2 cellular contexts compared by ENCODE assay signal in the genomic region with DNA sequence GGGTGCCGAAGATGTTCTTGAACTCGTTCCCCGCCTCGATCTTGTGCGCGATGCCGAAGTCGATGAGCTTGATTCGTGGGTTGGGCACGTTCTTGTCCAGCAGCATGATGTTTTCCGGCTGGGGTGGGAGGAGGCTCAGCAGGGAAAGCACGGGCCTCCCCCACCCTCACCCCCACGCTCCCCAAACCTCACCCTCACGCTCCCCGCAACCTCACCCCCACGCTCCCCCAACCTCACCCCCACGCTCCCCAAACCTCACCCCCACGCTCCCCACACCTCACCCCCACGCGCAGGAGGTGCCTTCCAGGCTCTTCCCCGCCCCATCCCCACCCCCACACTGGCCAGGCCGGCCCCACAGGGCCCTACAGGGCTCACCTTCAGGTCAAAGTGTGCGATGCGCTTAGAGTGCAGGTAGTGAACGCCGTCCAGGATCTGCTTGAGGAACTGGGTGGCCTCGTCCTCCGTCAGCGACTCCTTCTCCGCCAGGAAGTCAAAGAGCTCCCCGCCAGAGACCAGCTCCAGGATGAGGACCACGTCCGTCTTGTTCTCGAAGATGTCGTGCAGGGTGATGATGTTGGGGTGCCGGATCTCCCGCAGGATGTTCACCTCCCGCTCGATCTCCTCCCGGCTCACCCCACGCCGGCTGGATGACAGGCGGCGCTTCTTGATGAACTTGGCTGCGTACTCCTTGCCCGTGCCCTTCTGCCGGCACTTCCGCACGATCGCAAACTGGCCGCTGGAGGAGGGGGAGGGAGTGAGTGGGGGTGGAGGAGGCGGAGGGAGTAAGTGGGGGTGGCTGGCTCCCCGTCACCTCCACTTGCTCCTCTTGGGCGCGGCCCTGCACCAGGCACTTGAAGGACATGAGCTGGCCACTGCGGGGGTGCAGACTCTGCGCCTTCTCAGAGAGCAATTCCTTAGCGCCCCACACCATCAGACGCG.
TF ChIP-seq lines count a peak whose summit lies in the region.

No MANE protein-coding gene starts in this region.

TF ChIP-seq in HEK293, 187 proteins besides CTCF, POLR2A, EP300 and RAD21 (continued from another document):
- TF ChIP-seq, protein P1, sequence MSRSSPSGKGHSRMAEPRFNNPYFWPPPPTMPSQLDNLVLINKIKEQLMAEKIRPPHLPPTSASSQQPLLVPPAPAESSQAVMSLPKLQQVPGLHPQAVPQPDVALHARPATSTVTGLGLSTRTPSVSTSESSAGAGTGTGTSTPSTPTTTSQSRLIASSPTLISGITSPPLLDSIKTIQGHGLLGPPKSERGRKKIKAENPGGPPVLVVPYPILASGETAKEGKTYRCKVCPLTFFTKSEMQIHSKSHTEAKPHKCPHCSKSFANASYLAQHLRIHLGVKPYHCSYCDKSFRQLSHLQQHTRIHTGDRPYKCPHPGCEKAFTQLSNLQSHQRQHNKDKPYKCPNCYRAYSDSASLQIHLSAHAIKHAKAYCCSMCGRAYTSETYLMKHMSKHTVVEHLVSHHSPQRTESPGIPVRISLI (tag by site-specific recombination; IDR thresholded peaks at IDR 0.05): no peak
TF ChIP-seq in HEK293: peak in this region for 1.

TF ChIP-seq in WTC11, 78 proteins besides CTCF, POLR2A, EP300 and RAD21 (continued from another document):
- TF ChIP-seq, protein P2, sequence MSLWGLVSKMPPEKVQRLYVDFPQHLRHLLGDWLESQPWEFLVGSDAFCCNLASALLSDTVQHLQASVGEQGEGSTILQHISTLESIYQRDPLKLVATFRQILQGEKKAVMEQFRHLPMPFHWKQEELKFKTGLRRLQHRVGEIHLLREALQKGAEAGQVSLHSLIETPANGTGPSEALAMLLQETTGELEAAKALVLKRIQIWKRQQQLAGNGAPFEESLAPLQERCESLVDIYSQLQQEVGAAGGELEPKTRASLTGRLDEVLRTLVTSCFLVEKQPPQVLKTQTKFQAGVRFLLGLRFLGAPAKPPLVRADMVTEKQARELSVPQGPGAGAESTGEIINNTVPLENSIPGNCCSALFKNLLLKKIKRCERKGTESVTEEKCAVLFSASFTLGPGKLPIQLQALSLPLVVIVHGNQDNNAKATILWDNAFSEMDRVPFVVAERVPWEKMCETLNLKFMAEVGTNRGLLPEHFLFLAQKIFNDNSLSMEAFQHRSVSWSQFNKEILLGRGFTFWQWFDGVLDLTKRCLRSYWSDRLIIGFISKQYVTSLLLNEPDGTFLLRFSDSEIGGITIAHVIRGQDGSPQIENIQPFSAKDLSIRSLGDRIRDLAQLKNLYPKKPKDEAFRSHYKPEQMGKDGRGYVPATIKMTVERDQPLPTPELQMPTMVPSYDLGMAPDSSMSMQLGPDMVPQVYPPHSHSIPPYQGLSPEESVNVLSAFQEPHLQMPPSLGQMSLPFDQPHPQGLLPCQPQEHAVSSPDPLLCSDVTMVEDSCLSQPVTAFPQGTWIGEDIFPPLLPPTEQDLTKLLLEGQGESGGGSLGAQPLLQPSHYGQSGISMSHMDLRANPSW (CRISPR knock-in tag; conservative IDR thresholded peaks at IDR 0.05; ENCODE audit: low read depth): no peak
- TF ChIP-seq NR1H2 (CRISPR knock-in tag; IDR thresholded peaks at IDR 0.05) (no peak), RELA (CRISPR knock-in tag; IDR thresholded peaks at IDR 0.05; ENCODE audit: borderline replicate concordance) (no peak), HMGA2 (CRISPR knock-in tag; IDR thresholded peaks at IDR 0.05) (no peak), ATF1 (CRISPR knock-in tag; IDR thresholded peaks at IDR 0.05) (no peak), ZNF263 (CRISPR knock-in tag; IDR thresholded peaks at IDR 0.05; ENCODE audit: low read depth) (no peak), CBFB (CRISPR knock-in tag; IDR thresholded peaks at IDR 0.05; ENCODE audit: low read depth) (no peak), ETV6 (CRISPR knock-in tag; IDR thresholded peaks at IDR 0.05) (no peak), NR3C1 (CRISPR knock-in tag; conservative IDR thresholded peaks at IDR 0.05; ENCODE audit: low read depth) (no peak), FOXJ3 (CRISPR knock-in tag; IDR thresholded peaks at IDR 0.05; ENCODE audit: borderline replicate concordance) (no peak), MYBL2 (CRISPR knock-in tag; IDR thresholded peaks at IDR 0.05) (no peak)
- TF ChIP-seq, protein P3, sequence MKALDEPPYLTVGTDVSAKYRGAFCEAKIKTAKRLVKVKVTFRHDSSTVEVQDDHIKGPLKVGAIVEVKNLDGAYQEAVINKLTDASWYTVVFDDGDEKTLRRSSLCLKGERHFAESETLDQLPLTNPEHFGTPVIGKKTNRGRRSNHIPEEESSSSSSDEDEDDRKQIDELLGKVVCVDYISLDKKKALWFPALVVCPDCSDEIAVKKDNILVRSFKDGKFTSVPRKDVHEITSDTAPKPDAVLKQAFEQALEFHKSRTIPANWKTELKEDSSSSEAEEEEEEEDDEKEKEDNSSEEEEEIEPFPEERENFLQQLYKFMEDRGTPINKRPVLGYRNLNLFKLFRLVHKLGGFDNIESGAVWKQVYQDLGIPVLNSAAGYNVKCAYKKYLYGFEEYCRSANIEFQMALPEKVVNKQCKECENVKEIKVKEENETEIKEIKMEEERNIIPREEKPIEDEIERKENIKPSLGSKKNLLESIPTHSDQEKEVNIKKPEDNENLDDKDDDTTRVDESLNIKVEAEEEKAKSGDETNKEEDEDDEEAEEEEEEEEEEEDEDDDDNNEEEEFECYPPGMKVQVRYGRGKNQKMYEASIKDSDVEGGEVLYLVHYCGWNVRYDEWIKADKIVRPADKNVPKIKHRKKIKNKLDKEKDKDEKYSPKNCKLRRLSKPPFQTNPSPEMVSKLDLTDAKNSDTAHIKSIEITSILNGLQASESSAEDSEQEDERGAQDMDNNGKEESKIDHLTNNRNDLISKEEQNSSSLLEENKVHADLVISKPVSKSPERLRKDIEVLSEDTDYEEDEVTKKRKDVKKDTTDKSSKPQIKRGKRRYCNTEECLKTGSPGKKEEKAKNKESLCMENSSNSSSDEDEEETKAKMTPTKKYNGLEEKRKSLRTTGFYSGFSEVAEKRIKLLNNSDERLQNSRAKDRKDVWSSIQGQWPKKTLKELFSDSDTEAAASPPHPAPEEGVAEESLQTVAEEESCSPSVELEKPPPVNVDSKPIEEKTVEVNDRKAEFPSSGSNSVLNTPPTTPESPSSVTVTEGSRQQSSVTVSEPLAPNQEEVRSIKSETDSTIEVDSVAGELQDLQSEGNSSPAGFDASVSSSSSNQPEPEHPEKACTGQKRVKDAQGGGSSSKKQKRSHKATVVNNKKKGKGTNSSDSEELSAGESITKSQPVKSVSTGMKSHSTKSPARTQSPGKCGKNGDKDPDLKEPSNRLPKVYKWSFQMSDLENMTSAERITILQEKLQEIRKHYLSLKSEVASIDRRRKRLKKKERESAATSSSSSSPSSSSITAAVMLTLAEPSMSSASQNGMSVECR (CRISPR knock-in tag; IDR thresholded peaks at IDR 0.05; ENCODE audit: borderline replicate concordance): no peak
- TF ChIP-seq, protein P4, sequence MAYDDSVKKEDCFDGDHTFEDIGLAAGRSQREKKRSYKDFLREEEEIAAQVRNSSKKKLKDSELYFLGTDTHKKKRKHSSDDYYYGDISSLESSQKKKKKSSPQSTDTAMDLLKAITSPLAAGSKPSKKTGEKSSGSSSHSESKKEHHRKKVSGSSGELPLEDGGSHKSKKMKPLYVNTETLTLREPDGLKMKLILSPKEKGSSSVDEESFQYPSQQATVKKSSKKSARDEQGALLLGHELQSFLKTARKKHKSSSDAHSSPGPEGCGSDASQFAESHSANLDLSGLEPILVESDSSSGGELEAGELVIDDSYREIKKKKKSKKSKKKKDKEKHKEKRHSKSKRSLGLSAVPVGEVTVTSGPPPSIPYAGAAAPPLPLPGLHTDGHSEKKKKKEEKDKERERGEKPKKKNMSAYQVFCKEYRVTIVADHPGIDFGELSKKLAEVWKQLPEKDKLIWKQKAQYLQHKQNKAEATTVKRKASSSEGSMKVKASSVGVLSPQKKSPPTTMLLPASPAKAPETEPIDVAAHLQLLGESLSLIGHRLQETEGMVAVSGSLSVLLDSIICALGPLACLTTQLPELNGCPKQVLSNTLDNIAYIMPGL (CRISPR knock-in tag; IDR thresholded peaks at IDR 0.05): no peak
